8 cellular contexts compared by ENCODE assay signal in genomic region chr14:99982449-99983250, GRCh38.
DNase-seq lines count a peak whose midpoint lies in the region; ATAC-seq and TF ChIP-seq lines count a peak whose summit lies in the region.

No MANE protein-coding gene starts in this region.

- H3K36me3 Mint-ChIP-seq in natural killer cell: no peaks in the 10 kb centered on the region

- peak; percentile 62 for ATAC-seq in GM18909 (IDR thresholded peaks at IDR 0.05; ENCODE audit: poor library complexity, unreplicated experiment)
- ATAC-seq in natural killer cell: peak; percentile 95 to 100 (median 100)

- intact Hi-C loops in natural killer cell (cut with micrococcal nuclease): loop anchor here (1.0 to 5.0 kb wide), 5 partner anchors 42 to 395 kb away; no protein-coding TSS in a partner anchor

- TF ChIP-seq CTCF in epithelial cell of esophagus (IDR thresholded peaks at IDR 0.05; ENCODE audit: insufficient read depth, low read depth, low read length, missing control alignments) (peak; percentile 97), natural killer cell (IDR thresholded peaks at IDR 0.05) (peak; percentile 97)

- H3K27ac Mint-ChIP-seq in natural killer cell: no peak overlapping the region

- H3K4me3 ChIP-seq in epithelial cell of esophagus (ENCODE audit: low read length): no peak overlapping the region

- H3K4me1 Mint-ChIP-seq in natural killer cell: peaks cover 0 to 4% of the 10 kb centered on the region in 2 donors

- H3K4me3 Mint-ChIP-seq in natural killer cell: no peak overlapping the region

- DNase-seq in AML-193 (lab: John Stamatoyannopoulos, UW) (peak; percentile 63 to 70), HS-5 (ENCODE audit: low read depth) (peak; percentile 31), NOMO-1 treated with dmso at 0.1 percent for 144 hours (lab: John Stamatoyannopoulos, UW; ENCODE audit: unreplicated experiment) (peak; percentile 43), epithelial cell of esophagus (ENCODE audit: low read depth) (peak; percentile 70), natural killer cell (peak; percentile 59), superior temporal gyrus (ENCODE audit: extremely low spot score) (peak; percentile 89)
- DNase-seq in activated CD8-positive, alpha-beta memory T cell treated with anti-CD3 and anti-CD28 coated beads, Interleukin-2, amount 50 U/mL, for 1 hour (ENCODE audit: extremely low read depth): peak; percentile 25

- no peaks in the 10 kb centered on the region for H3K9me3 Mint-ChIP-seq in natural killer cell

- no peaks in the 10 kb centered on the region for H3K27me3 Mint-ChIP-seq in natural killer cell (ENCODE audit: low read depth in 2 of 2)

Comparison
In these comparisons a context has a peak if more than half of its experiments do, and no peak if none do; other contexts are left out.
1. DNase-seq: peak in every context shown above with its lines; median percentile 89 in superior temporal gyrus; 70 in epithelial cell of esophagus; 66 in AML-193; 59 in natural killer cell; 43 in NOMO-1 treated with dmso at 0.1 percent for 144 hours; 31 in HS-5; 25 in activated CD8-positive, alpha-beta memory T cell treated with anti-CD3 and anti-CD28 coated beads, Interleukin-2, amount 50 U/mL, for 1 hour.